Comparison of ENCODE assay signal across 8 cellular contexts in genomic region chr9:132141364-132141947, GRCh38. TPM values are rescaled to one million over a fixed set of nuclear protein-coding genes. Genes with fewer than 3 reads are reported as not detected.
DNase-seq lines count a peak whose midpoint lies in the region; ATAC-seq and TF ChIP-seq lines count a peak whose summit lies in the region.

No MANE protein-coding gene starts in this region.

- H3K36me3 Mint-ChIP-seq in CD14-positive monocyte, result no peaks in the 10 kb centered on the region
- H3K36me3 Mint-ChIP-seq in brain, result no peaks in the 10 kb centered on the region

- no peak for TF ChIP-seq POLR2A in upper lobe of left lung (IDR thresholded peaks at IDR 0.05)

- intact Hi-C loops in CD14-positive monocyte (cut with micrococcal nuclease), result no loop called here

- H3K27me3 ChIP-seq in upper lobe of left lung, result no peaks in the 10 kb centered on the region

- peaks cover 10% of the 10 kb centered on the region for H3K4me1 Mint-ChIP-seq in CD14-positive monocyte
- peaks cover 58% of the 10 kb centered on the region for H3K4me1 Mint-ChIP-seq in brain

- no peak for TF ChIP-seq EP300 in upper lobe of left lung (IDR thresholded peaks at IDR 0.05)

- H3K27ac Mint-ChIP-seq in CD14-positive monocyte, result peak overlapping the region in 1 of 7 donors; percentile 16
- peak overlapping the region; percentile 64 to 96 (median 92) for H3K27ac Mint-ChIP-seq in brain

- H3K36me3 ChIP-seq in upper lobe of left lung, result no peaks in the 10 kb centered on the region

- TF ChIP-seq CTCF in CD14-positive monocyte (IDR thresholded peaks at IDR 0.05), result no peak
- no peak for TF ChIP-seq CTCF in brain (conservative IDR thresholded peaks at IDR 0.05)
- TF ChIP-seq CTCF in upper lobe of left lung (IDR thresholded peaks at IDR 0.05), result no peak

- WGBS in upper lobe of left lung, 2 donors, result 4 to 6% methylated on average over 19 to 24 of the region's 24 CpGs

- H3K27me3 Mint-ChIP-seq in CD14-positive monocyte (ENCODE audit: low read depth in 3 of 3) (peaks cover 34 to 63% (median 45%) of the 10 kb centered on the region in 3 donors), brain (peaks cover 14% of the 10 kb centered on the region)

- peak overlapping the region; percentile 48 to 86 for H3K4me3 Mint-ChIP-seq in CD14-positive monocyte
- H3K4me3 Mint-ChIP-seq in brain, result peak overlapping the region; percentile 68 to 85 (median 77)

- ATAC-seq in left lobe of liver, result peak; percentile 26
- ATAC-seq in upper lobe of left lung (ENCODE audit: low FRiP score in 2 of 2), result no peak
- no peak for ATAC-seq in GM18861 (IDR thresholded peaks at IDR 0.05; ENCODE audit: unreplicated experiment)

- peaks cover 0 to 10% (median 6%) of the 10 kb centered on the region in 4 donors for H3K4me1 ChIP-seq in upper lobe of left lung

- DNase-seq in CD14-positive monocyte (ENCODE audit: low spot score), result no peak
- DNase-seq in NCI-H1105 (lab: John Stamatoyannopoulos, UW), result peak; percentile 55
- DNase-seq in left lobe of liver (ENCODE audit: low spot score), result no peak
- DNase-seq in upper lobe of left lung, result peak in 1 of 2 donors; percentile 78
- no peak for DNase-seq in dedifferentiated amniotic fluid mesenchymal stem cell (ENCODE audit: extremely low spot score)
- DNase-seq in DMS114 treated with DMSO at 0.1 percent for 48 hours (lab: John Stamatoyannopoulos, UW; ENCODE audit: unreplicated experiment), result no peak

- H3K27ac ChIP-seq in upper lobe of left lung, result no peak overlapping the region

- peak overlapping the region in 3 of 4 donors; percentile 15 to 35 (median 30) for H3K4me3 ChIP-seq in upper lobe of left lung

- H3K9me3 ChIP-seq in upper lobe of left lung, result no peaks in the 10 kb centered on the region

- H3K9me3 Mint-ChIP-seq in CD14-positive monocyte (peaks cover 0 to 10% (median 0%) of the 10 kb centered on the region in 7 donors), brain (peaks cover 3 to 6% (median 6%) of the 10 kb centered on the region in 5 experiments)

RNA-seq across cellular contexts. Expression of gene NTNG2, which starts 20.4 kb away (rescaled TPM):
- polyA plus RNA-seq in CD14-positive monocyte (1 to 10 TPM; 2.1 to 5.0 TPM), brain (ENCODE audit: insufficient read depth, low read depth, low replicate concordance) (8.9 TPM)
- total RNA-seq in left lobe of liver (0.38 TPM), upper lobe of left lung (1 to 10 TPM; 2.1 to 8.2 (median 4.3) TPM)
